In genomic region chr22:48819991-48820390, GRCh38 we compare ENCODE assay signal across 14 cellular contexts.
"Had no signal": no experiment of that assay in that cellular context is flagged by ENCODE, and none has a peak within 500 bp of the region (broad histone marks: within the 10 kb centered on the region; RNA-seq: fewer than 3 reads in every experiment).

No MANE protein-coding gene starts in this region.

- H3K36me3 ChIP-seq: esophagus squamous epithelium, gastroesophageal sphincter, left ventricle myocardium inferior, neutrophil had no signal

- H3K9me3 ChIP-seq: esophagus squamous epithelium, gastroesophageal sphincter, neutrophil had no signal

- DNase-seq: esophagus squamous epithelium; foreskin fibroblast; glutamatergic neuron; left cardiac atrium; left ventricle myocardium inferior; mesenchymal stem cell; midbrain; right cardiac atrium; small intestine; stimulated activated CD4-positive, alpha-beta T cell treated with anti-CD3 and anti-CD28 coated beads, Interleukin-2, amount 100 ng/mL, for 48 hours; stimulated activated naive CD4-positive, alpha-beta T cell treated with Interleukin-2 at 50 U/mL for 16 hours had no signal

- H3K27ac ChIP-seq: esophagus squamous epithelium, gastroesophageal sphincter, left ventricle myocardium inferior, neutrophil had no signal

- H3K27me3 ChIP-seq: neutrophil had no signal

- H3K4me1 ChIP-seq: esophagus squamous epithelium, gastroesophageal sphincter, left ventricle myocardium inferior had no signal

- H3K4me3 ChIP-seq: esophagus squamous epithelium, gastroesophageal sphincter, left ventricle myocardium inferior, lung had no signal
